ENCODE assay signal across 8 cellular contexts in the genomic region with DNA sequence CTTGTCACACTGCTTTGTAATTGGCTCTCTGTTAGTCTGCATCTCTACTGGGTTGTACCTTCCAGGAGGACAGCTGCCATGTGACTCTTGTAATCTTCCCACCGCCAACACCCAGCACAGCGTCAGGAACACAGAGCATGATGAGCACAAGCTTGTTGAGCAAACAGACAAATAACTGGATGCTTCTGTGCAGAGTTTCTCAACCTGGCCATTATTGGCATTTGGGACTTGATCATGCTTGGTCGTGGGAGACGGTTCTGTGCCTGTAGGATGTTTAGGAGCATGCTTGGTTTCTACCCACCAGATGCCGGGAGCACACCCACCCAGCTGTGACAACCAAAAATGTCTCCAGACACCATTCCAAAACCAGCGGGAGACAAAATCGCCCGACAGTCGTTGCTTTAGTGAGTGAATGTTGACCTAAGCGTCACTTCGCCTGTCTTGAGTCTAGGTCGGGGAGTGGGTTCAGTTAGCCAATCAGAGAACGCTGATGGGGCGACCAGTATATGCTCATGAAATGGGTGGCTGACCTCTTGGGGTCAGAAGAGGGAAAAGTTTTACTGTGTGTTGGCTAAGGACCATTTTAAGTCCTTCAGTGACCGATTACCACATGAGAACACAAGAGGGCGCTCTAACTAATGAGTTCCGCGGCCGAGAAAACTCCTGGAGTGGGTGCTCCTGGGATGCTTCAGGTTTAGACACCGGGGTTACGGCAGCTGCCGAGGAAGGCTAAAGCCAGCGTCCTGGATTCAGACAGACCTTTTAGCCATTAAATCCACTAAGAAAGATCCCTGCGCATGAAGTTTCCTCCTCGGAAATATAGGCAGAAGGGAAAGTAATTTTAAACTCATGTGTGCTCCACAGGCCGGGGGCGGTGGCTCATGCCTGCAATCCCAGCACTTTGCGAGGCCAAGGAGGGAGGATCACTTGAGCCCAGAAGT. TPM values are rescaled to one million over a fixed set of nuclear protein-coding genes. Genes with fewer than 3 reads are reported as not detected.
DNase-seq lines count a peak whose midpoint lies in the region; ATAC-seq and TF ChIP-seq lines count a peak whose summit lies in the region.

No MANE protein-coding gene starts in this region.

- no peak overlapping the region for H2BK12ac ChIP-seq in mesenchymal stem cell (ENCODE audit: low read length in 2 of 2)

- no peak overlapping the region for H3K27ac ChIP-seq in BLaER1
- H3K27ac ChIP-seq in mesenchymal stem cell (ENCODE audit: low read length, poor library complexity, severe bottlenecking), result no peak overlapping the region

- H3K9me3 ChIP-seq in BLaER1 (no peaks in the 10 kb centered on the region), mesenchymal stem cell (ENCODE audit: control insufficient read depth, low read length) (peaks cover 3% of the 10 kb centered on the region)

- H3K4me3 Mint-ChIP-seq in HFFc6, result peak overlapping the region; percentile 70

- 43% methylated on average over 27 of the region's 28 CpGs for WGBS in mesenchymal stem cell

- ATAC-seq in HG02623 (IDR thresholded peaks at IDR 0.05; ENCODE audit: unreplicated experiment), result no peak

- H4K91ac ChIP-seq in mesenchymal stem cell (ENCODE audit: low read length), result no peak overlapping the region

- no peak overlapping the region for H2AFZ ChIP-seq in mesenchymal stem cell (ENCODE audit: low read depth, low read length)

- H3K4me3 ChIP-seq in BLaER1 (no peak overlapping the region), mesenchymal stem cell (ENCODE audit: insufficient read depth in 1 of 2, low read depth in 1 of 2, low read length in 2 of 2) (no peak overlapping the region)

- H3K4me1 ChIP-seq in BLaER1, result peaks cover under 1% of the 10 kb centered on the region; the same call in 1 of the 2 replicates
- peaks cover 3% of the 10 kb centered on the region for H3K4me1 ChIP-seq in mesenchymal stem cell (ENCODE audit: control insufficient read depth, insufficient read depth, low read depth, low read length)

- peak; percentile 64 for DNase-seq in HFFc6
- DNase-seq in NCI-H69 (lab: John Stamatoyannopoulos, UW), result peak; percentile 86
- peak; percentile 24 to 61 for DNase-seq in activated CD4-positive, alpha-beta T cell treated with anti-CD3 and anti-CD28 coated beads, Interleukin-2, amount 50 U/mL, for 24 hours (ENCODE audit: low read depth in 1 of 2, low spot score in 1 of 2)
- peak; percentile 83 for DNase-seq in ecto neural progenitor cell (ENCODE audit: low spot score)
- peak; percentile 78 for DNase-seq in mesenchymal stem cell
- DNase-seq in stimulated activated CD8-positive, alpha-beta memory T cell treated with anti-CD3 and anti-CD28 coated beads, Interleukin-4, amount 100 ng/mL, for 1 hour (ENCODE audit: low read depth in 2 of 2, low spot score in 1 of 2), result peak; percentile 22 to 32

- no peak overlapping the region for H3K27ac Mint-ChIP-seq in HFFc6

- no peaks in the 10 kb centered on the region for H3K27me3 ChIP-seq in BLaER1
- H3K27me3 ChIP-seq in mesenchymal stem cell (ENCODE audit: control insufficient read depth in 1 of 2, insufficient read depth in 1 of 2, low read length in 2 of 2), result peaks cover 0 to 27% of the 10 kb centered on the region in 2 experiments

- H3K4me2 ChIP-seq in BLaER1 (peak overlapping the region; percentile 45), mesenchymal stem cell (ENCODE audit: low read length, poor library complexity, severe bottlenecking) (no peak overlapping the region)

- no peaks in the 10 kb centered on the region for H3K79me1 ChIP-seq in mesenchymal stem cell (replicated peaks; ENCODE audit: low read length, poor library complexity, severe bottlenecking)

- no peak overlapping the region for H2AK5ac ChIP-seq in mesenchymal stem cell (ENCODE audit: low read length, severe bottlenecking)

- H3K4me1 Mint-ChIP-seq in HFFc6 (ENCODE audit: low read depth), result no peaks in the 10 kb centered on the region; the same call in 1 of the 2 replicates

- H3K23ac ChIP-seq in mesenchymal stem cell (ENCODE audit: low read length in 2 of 2), result no peak overlapping the region

- no peaks in the 10 kb centered on the region for H3K36me3 Mint-ChIP-seq in HFFc6 (ENCODE audit: low read depth)

- no peak overlapping the region for H2BK5ac ChIP-seq in mesenchymal stem cell (ENCODE audit: low read depth, low read length, poor library complexity, severe bottlenecking)

- H3K27me3 Mint-ChIP-seq in HFFc6 (ENCODE audit: insufficient read depth), result peaks cover 11% of the 10 kb centered on the region

- H2BK120ac ChIP-seq in mesenchymal stem cell (ENCODE audit: low read depth, low read length), result no peak overlapping the region

- peak; percentile 93 for TF ChIP-seq CTCF in HFFc6 (IDR thresholded peaks at IDR 0.05)

- no peaks in the 10 kb centered on the region for H3K9me3 Mint-ChIP-seq in HFFc6

- no peaks in the 10 kb centered on the region for H3K36me3 ChIP-seq in BLaER1
- H3K36me3 ChIP-seq in mesenchymal stem cell (ENCODE audit: control insufficient read depth in 1 of 2, insufficient read depth in 2 of 2, low read depth in 1 of 2, low read length in 2 of 2), result peaks cover 0 to 13% of the 10 kb centered on the region in 2 experiments

- no peak overlapping the region for H3K4ac ChIP-seq in mesenchymal stem cell (ENCODE audit: low read depth in 1 of 2, low read length in 2 of 2)

- no peak overlapping the region for H3K18ac ChIP-seq in mesenchymal stem cell (ENCODE audit: low read depth in 1 of 2, low read length in 2 of 2)

- H3K9ac ChIP-seq in BLaER1, result no peak overlapping the region
- peak overlapping the region; percentile 37 for H3K9ac ChIP-seq in mesenchymal stem cell (ENCODE audit: low read length)

- no peak overlapping the region for H2BK15ac ChIP-seq in mesenchymal stem cell (ENCODE audit: low read depth, poor library complexity, severe bottlenecking)

- no peaks in the 10 kb centered on the region; the same call in 1 of the 2 replicates for H4K20me1 ChIP-seq in BLaER1

- no peak overlapping the region for H4K8ac ChIP-seq in mesenchymal stem cell (ENCODE audit: low read length)

- no peak overlapping the region for H3K14ac ChIP-seq in mesenchymal stem cell (ENCODE audit: low read length in 2 of 2)

RNA-seq across cellular contexts. Expression of a gene that starts 57.8 kb away (rescaled TPM):
- 10 to 100 TPM; 41.2 to 58.7 (median 44.4) TPM for total RNA-seq in HFFc6 (2021; fragmentation: NEBNext Ultra II Directional; extraction: Animal tissue kit (Norgen Biotek cat#: 25700))
- polyA plus RNA-seq in mesenchymal stem cell (2013, experiment 1 of 2), result 14.2 TPM
- 13.9 TPM for polyA plus RNA-seq in mesenchymal stem cell (2013, experiment 2 of 2)

Comparison
In these comparisons a context has a peak if more than half of its experiments do, and no peak if none do; other contexts are left out.
1. DNase-seq: peak in every context shown above with its lines; median percentile 86 in NCI-H69; 83 in ecto neural progenitor cell; 78 in mesenchymal stem cell; 64 in HFFc6; 42 in activated CD4-positive, alpha-beta T cell treated with anti-CD3 and anti-CD28 coated beads, Interleukin-2, amount 50 U/mL, for 24 hours; 27 in stimulated activated CD8-positive, alpha-beta memory T cell treated with anti-CD3 and anti-CD28 coated beads, Interleukin-4, amount 100 ng/mL, for 1 hour.